In genomic region chr2:207156045-207156444, GRCh38 we compare ENCODE assay signal across 1 cellular context.
TF ChIP-seq lines count a peak whose summit lies in the region.

No MANE protein-coding gene starts in this region.

TF ChIP-seq in A549, 52 proteins besides CTCF, POLR2A, EP300 and RAD21 (continued from another document):
- TF ChIP-seq PBX3 (IDR thresholded peaks at IDR 0.05) = no peak
- TF ChIP-seq HMGXB4 (CRISPR knock-in tag; IDR thresholded peaks at IDR 0.05; ENCODE audit: borderline replicate concordance) = no peak
